In genomic region chr2:43186679-43187374, GRCh38 we compare ENCODE assay signal across 1 cellular context.
TF ChIP-seq lines count a peak whose summit lies in the region.

No MANE protein-coding gene starts in this region.

TF ChIP-seq in HepG2, 621 proteins besides CTCF, POLR2A, EP300 and RAD21 (continued from another document and continues in another):
- TF ChIP-seq DMTF1 (CRISPR knock-in tag; IDR thresholded peaks at IDR 0.05) (0 out of 2 replicates have a peak, but pooled peaks have one; percentile 11), ZNF501 (CRISPR knock-in tag; IDR thresholded peaks at IDR 0.05) (no peak), HNF4A (CRISPR knock-in tag; IDR thresholded peaks at IDR 0.05) (peak; percentile 26), ZNF589 (CRISPR knock-in tag; conservative IDR thresholded peaks at IDR 0.05) (no peak), MIER2 (CRISPR knock-in tag; IDR thresholded peaks at IDR 0.05) (no peak), HMG20A (CRISPR knock-in tag; IDR thresholded peaks at IDR 0.05; ENCODE audit: borderline replicate concordance) (peak; percentile 55; the same call in 1 of the 2 replicates), KDM3A (CRISPR knock-in tag; IDR thresholded peaks at IDR 0.05; ENCODE audit: low read depth) (no peak), ZNF691 (CRISPR knock-in tag; IDR thresholded peaks at IDR 0.05; ENCODE audit: borderline replicate concordance, low read depth) (peak; percentile 4; the same call in 1 of the 2 replicates), ZFY (CRISPR knock-in tag; IDR thresholded peaks at IDR 0.05) (peak; percentile 80), TBP (CRISPR knock-in tag; IDR thresholded peaks at IDR 0.05) (no peak), JARID2 (CRISPR knock-in tag; IDR thresholded peaks at IDR 0.05; ENCODE audit: insufficient replicate concordance) (no peak), ZNF326 (CRISPR knock-in tag; IDR thresholded peaks at IDR 0.05; ENCODE audit: borderline replicate concordance) (no peak), ZNF235 (CRISPR knock-in tag; IDR thresholded peaks at IDR 0.05; ENCODE audit: borderline replicate concordance) (no peak), ZFP36L2 (CRISPR knock-in tag; IDR thresholded peaks at IDR 0.05) (no peak), ZFP91 (CRISPR knock-in tag; IDR thresholded peaks at IDR 0.05; ENCODE audit: borderline replicate concordance) (peak; percentile 39; the same call in 1 of the 2 replicates), RXRA (CRISPR knock-in tag; IDR thresholded peaks at IDR 0.05) (0 out of 2 replicates have a peak, but pooled peaks have one; percentile 58), SALL2 (CRISPR knock-in tag; IDR thresholded peaks at IDR 0.05) (no peak), SOX6 (IDR thresholded peaks at IDR 0.05) (no peak), SOX6 (CRISPR knock-in tag; IDR thresholded peaks at IDR 0.05) (peak; percentile 32; the same call in 1 of the 2 replicates), GATAD1 (CRISPR knock-in tag; IDR thresholded peaks at IDR 0.05) (no peak), ZNF34 (CRISPR knock-in tag; IDR thresholded peaks at IDR 0.05; ENCODE audit: borderline replicate concordance) (0 out of 2 replicates have a peak, but pooled peaks have one; percentile 47), NR2F1 (CRISPR knock-in tag; IDR thresholded peaks at IDR 0.05) (no peak), ISX (CRISPR knock-in tag; conservative IDR thresholded peaks at IDR 0.05) (no peak), SPEN (CRISPR knock-in tag; IDR thresholded peaks at IDR 0.05; ENCODE audit: low read depth) (peak; percentile 72), DNMT3B (CRISPR knock-in tag; conservative IDR thresholded peaks at IDR 0.05) (no peak), ZFAT (CRISPR knock-in tag; conservative IDR thresholded peaks at IDR 0.05) (no peak), TRIM24 (CRISPR knock-in tag; IDR thresholded peaks at IDR 0.05) (no peak), HCFC1 (IDR thresholded peaks at IDR 0.05; ENCODE audit: low read depth, low read length) (no peak), ISL2 (CRISPR knock-in tag; IDR thresholded peaks at IDR 0.05) (0 out of 2 replicates have a peak, but pooled peaks have one; percentile 22), TIGD3 (CRISPR knock-in tag; IDR thresholded peaks at IDR 0.05; ENCODE audit: borderline replicate concordance) (no peak), FOXK1 (CRISPR knock-in tag; IDR thresholded peaks at IDR 0.05; ENCODE audit: borderline replicate concordance, low read depth) (no peak), ZNF10 (CRISPR knock-in tag; IDR thresholded peaks at IDR 0.05; ENCODE audit: borderline replicate concordance, low read depth) (no peak), SNRNP70 (IDR thresholded peaks at IDR 0.05; ENCODE audit: low read depth, low read length) (no peak), ZBTB37 (CRISPR knock-in tag; IDR thresholded peaks at IDR 0.05) (no peak), ZNF598 (CRISPR knock-in tag; IDR thresholded peaks at IDR 0.05; ENCODE audit: borderline replicate concordance) (0 out of 2 replicates have a peak, but pooled peaks have one; percentile 24), ZBTB4 (CRISPR knock-in tag; IDR thresholded peaks at IDR 0.05; ENCODE audit: borderline replicate concordance) (no peak), ZNF160 (CRISPR knock-in tag; IDR thresholded peaks at IDR 0.05) (no peak), ZBTB8A (CRISPR knock-in tag; IDR thresholded peaks at IDR 0.05; ENCODE audit: borderline replicate concordance, low read depth) (peak; percentile 41; the same call in 1 of the 2 replicates), ZBTB3 (CRISPR knock-in tag; IDR thresholded peaks at IDR 0.05; ENCODE audit: borderline replicate concordance, low read depth) (no peak), ZNF296 (CRISPR knock-in tag; conservative IDR thresholded peaks at IDR 0.05) (no peak), ZFP82 (CRISPR knock-in tag; IDR thresholded peaks at IDR 0.05; ENCODE audit: borderline replicate concordance) (no peak), ETV5 (CRISPR knock-in tag; IDR thresholded peaks at IDR 0.05; ENCODE audit: borderline replicate concordance) (no peak; the same call in 1 of the 2 replicates), ZHX2 (IDR thresholded peaks at IDR 0.05; ENCODE audit: low read depth) (no peak), ZHX2 (CRISPR knock-in tag; IDR thresholded peaks at IDR 0.05; ENCODE audit: borderline replicate concordance) (no peak), DZIP1 (CRISPR knock-in tag; IDR thresholded peaks at IDR 0.05) (no peak), ATRX (CRISPR knock-in tag; IDR thresholded peaks at IDR 0.05; ENCODE audit: borderline replicate concordance) (no peak), ZC3H13 (CRISPR knock-in tag; IDR thresholded peaks at IDR 0.05) (no peak)
